In genomic region chr3:107753494-107753893, GRCh38 we compare ENCODE assay signal across 8 cellular contexts.
A peak's percentile ranks its signal among the peaks of the same experiment; 100 is the strongest.
DNase-seq lines count a peak whose midpoint lies in the region; ATAC-seq lines count a peak whose summit lies in the region.

No MANE protein-coding gene starts in this region.

- H3K27me3 Mint-ChIP-seq in activated CD4-positive, alpha-beta T cell treated with anti-CD3 and anti-CD28 coated beads, Interleukin-2, amount 10 ng/mL, durations not matched to agents 7 days and 5 days, result no peaks in the 10 kb centered on the region

- peaks cover 3% of the 10 kb centered on the region for H3K36me3 Mint-ChIP-seq in activated CD4-positive, alpha-beta T cell treated with anti-CD3 and anti-CD28 coated beads, Interleukin-2, amount 10 ng/mL, durations not matched to agents 7 days and 5 days (ENCODE audit: low read depth)

- peak; percentile 48 for ATAC-seq in GM18907 (IDR thresholded peaks at IDR 0.05; ENCODE audit: unreplicated experiment)
- no peak for ATAC-seq in HG02970 (IDR thresholded peaks at IDR 0.05; ENCODE audit: low FRiP score, unreplicated experiment)
- ATAC-seq in GM19397 (IDR thresholded peaks at IDR 0.05; ENCODE audit: unreplicated experiment), result no peak

- POLR2A ChIA-PET in activated CD4-positive, alpha-beta T cell treated with anti-CD3 and anti-CD28 coated beads, Interleukin-2, amount 10 ng/mL, durations not matched to agents 7 days and 5 days (lab: Charles Lee), result no interaction called here

- CTCF ChIA-PET in activated CD4-positive, alpha-beta T cell treated with anti-CD3 and anti-CD28 coated beads, Interleukin-2, amount 10 ng/mL, durations not matched to agents 7 days and 5 days (lab: Charles Lee), result no interaction called here

- H3K4me3 Mint-ChIP-seq in activated CD4-positive, alpha-beta T cell treated with anti-CD3 and anti-CD28 coated beads, Interleukin-2, amount 10 ng/mL, durations not matched to agents 7 days and 5 days, result no peak overlapping the region

- no peak overlapping the region for H3K27ac Mint-ChIP-seq in activated CD4-positive, alpha-beta T cell treated with anti-CD3 and anti-CD28 coated beads, Interleukin-2, amount 10 ng/mL, durations not matched to agents 7 days and 5 days

- peak; percentile 20 for DNase-seq in COLO829 (ENCODE audit: low spot score)
- DNase-seq in NCI-H128 (lab: John Stamatoyannopoulos, UW; ENCODE audit: unreplicated experiment), result peak; percentile 23
- peak; percentile 44 for DNase-seq in activated CD4-positive, alpha-beta T cell treated with anti-CD3 and anti-CD28 coated beads, Interleukin-2, amount 10 ng/mL, durations not matched to agents 7 days and 5 days
- peak; percentile 49 for DNase-seq in glomerular visceral epithelial cell (ENCODE audit: extremely low spot score)
- peak; percentile 71 for DNase-seq in putamen (ENCODE audit: low spot score)

- no peaks in the 10 kb centered on the region for H3K4me1 Mint-ChIP-seq in activated CD4-positive, alpha-beta T cell treated with anti-CD3 and anti-CD28 coated beads, Interleukin-2, amount 10 ng/mL, durations not matched to agents 7 days and 5 days

- no peaks in the 10 kb centered on the region for H3K9me3 Mint-ChIP-seq in activated CD4-positive, alpha-beta T cell treated with anti-CD3 and anti-CD28 coated beads, Interleukin-2, amount 10 ng/mL, durations not matched to agents 7 days and 5 days

Comparison
In these comparisons a context has a peak if more than half of its experiments do, and no peak if none do; other contexts are left out.
1. DNase-seq: peak in every context shown above with its lines; median percentile 71 in putamen; 49 in glomerular visceral epithelial cell; 44 in activated CD4-positive, alpha-beta T cell treated with anti-CD3 and anti-CD28 coated beads, Interleukin-2, amount 10 ng/mL, durations not matched to agents 7 days and 5 days; 23 in NCI-H128; 20 in COLO829.